Comparison of ENCODE assay signal across 8 cellular contexts in genomic region chr1:11979818-11980675, GRCh38. TPM values are rescaled to one million over a fixed set of nuclear protein-coding genes. Genes with fewer than 3 reads are reported as not detected.
A peak's percentile ranks its signal among the peaks of the same experiment; 100 is the strongest.
DNase-seq lines count a peak whose midpoint lies in the region; ATAC-seq, FAIRE-seq and TF ChIP-seq lines count a peak whose summit lies in the region.

TSS of gene MFN2 (plus strand) at chr1:11980444. CDS start at chr1:11989169, 8,725 bp downstream.

- peaks cover 0 to 24% of the 10 kb centered on the region in 2 donors for H3K36me3 ChIP-seq in adrenal gland (replicated peaks in 1 of 2)
- H3K36me3 ChIP-seq in heart left ventricle: peaks cover 0 to 45% (median 38%) of the 10 kb centered on the region in 9 donors
- peaks cover 0 to 39% (median 23%) of the 10 kb centered on the region in 4 donors for H3K36me3 ChIP-seq in upper lobe of left lung

- peak in 1 of 4 donors; percentile 7 for TF ChIP-seq EP300 in upper lobe of left lung (IDR thresholded peaks at IDR 0.05)

- intact Hi-C loops in adrenal gland (cut with DNase I) (loop anchor here in 1 of 2 donors (5.0 kb wide), 1 partner anchor 63 kb away; no protein-coding TSS in a partner anchor), heart left ventricle (cut with DNase I) (loop anchor here in 8 of 10 donors (1.0 to 10.0 kb wide), 9 partner anchors 37 to 73 kb away; partner anchors contain the start of genes KIAA2013 (in 2 of the 8), PLOD1 (in 2 of the 8) and MIIP (in 1 of the 8)), posterior cingulate gyrus (cut with DNase I) (loop anchor here (5.0 kb wide), 3 partner anchors 38 to 73 kb away; partner anchors contain the start of gene KIAA2013)

- peak within 1 kb of the TSS; percentile 20 to 80 (median 62) for H3K4me3 ChIP-seq in adrenal gland
- peak within 1 kb of the TSS; percentile 76 to 97 (median 88) for H3K4me3 ChIP-seq in heart left ventricle
- peak within 1 kb of the TSS; percentile 48 to 96 (median 88) for H3K4me3 ChIP-seq in upper lobe of left lung

- H3K9me3 ChIP-seq in adrenal gland (replicated peaks in 1 of 3) (no peaks in the 10 kb centered on the region), heart left ventricle (no peaks in the 10 kb centered on the region), upper lobe of left lung (no peaks in the 10 kb centered on the region)

- DNase-seq in GM12892 (ENCODE audit: insufficient read length) (peak; percentile 97), NCI-H146 (lab: John Stamatoyannopoulos, UW) (peak; percentile 95), T-helper 1 cell (peak; percentile 82 to 97 (median 87)), adrenal gland (peak; percentile 97 to 99 (median 99)), heart left ventricle (peak; percentile 96 to 99 (median 97)), posterior cingulate gyrus (peak; percentile 89 to 99 (median 93)), upper lobe of left lung (peak; percentile 96 to 99)

- FAIRE-seq in GM12892 (lab: Jason Lieb, UNC): peak; percentile 99

- H3K4me1 ChIP-seq in adrenal gland (replicated peaks in 1 of 2) (peaks cover 17 to 23% of the 10 kb centered on the region in 2 donors), heart left ventricle (peaks cover 0 to 67% (median 51%) of the 10 kb centered on the region in 12 donors), upper lobe of left lung (peaks cover 20 to 48% (median 32%) of the 10 kb centered on the region in 4 donors)

- 0 to 1% (median 1%) methylated on average over 6 to 76 of the region's 76 CpGs for WGBS in adrenal gland, 4 donors
- WGBS in heart left ventricle, 4 donors: 0 to 1% (median 1%) methylated on average over 30 to 76 of the region's 76 CpGs
- 1 to 8% methylated on average over 5 to 44 of the region's 76 CpGs for WGBS in upper lobe of left lung, 2 donors

- ATAC-seq in HG02852 (IDR thresholded peaks at IDR 0.05; ENCODE audit: unreplicated experiment) (peak; percentile 93), heart left ventricle (peak; percentile 88 to 94 (median 90)), upper lobe of left lung (ENCODE audit: low FRiP score in 2 of 2) (peak; percentile 98)

- TF ChIP-seq CTCF in adrenal gland (IDR thresholded peaks at IDR 0.05) (no peak), heart left ventricle (IDR thresholded peaks at IDR 0.05) (peak in 1 of 12 donors; percentile 12), upper lobe of left lung (IDR thresholded peaks at IDR 0.05) (peak in 2 of 6 experiments; percentile 13 to 28)

- H3K27me3 ChIP-seq in adrenal gland (no peaks in the 10 kb centered on the region), heart left ventricle (no peaks in the 10 kb centered on the region), upper lobe of left lung (no peaks in the 10 kb centered on the region)

- peak within 1 kb of the TSS; percentile 65 to 94 (median 91) for H3K27ac ChIP-seq in adrenal gland
- peak within 1 kb of the TSS; percentile 91 to 99 (median 98) for H3K27ac ChIP-seq in heart left ventricle
- H3K27ac ChIP-seq in upper lobe of left lung: peak within 1 kb of the TSS; percentile 94 to 98 (median 97)

- TF ChIP-seq POLR2A in GM12892 (IDR thresholded peaks at IDR 0.05; ENCODE audit: low read depth, low read length) (peak; percentile 73; the same call in 1 of the 2 replicates), adrenal gland (IDR thresholded peaks at IDR 0.05) (peak; percentile 45 to 85), heart left ventricle (IDR thresholded peaks at IDR 0.05) (peak in 1 of 2 donors; percentile 71), upper lobe of left lung (IDR thresholded peaks at IDR 0.05) (peak in 2 of 4 donors; percentile 45 to 64)

RNA-seq across cellular contexts. Expression of gene MFN2, which starts in this region (rescaled TPM):
- polyA plus RNA-seq in GM12892 (2012; ENCODE audit: missing spikeins): 23.2 TPM
- total RNA-seq in adrenal gland (100 to 1,000 TPM in 1 of 8 donors, 10 to 100 TPM in 7; 43.7 to 103 (median 63.8) TPM), heart left ventricle (100 to 1,000 TPM; 398 to 900 (median 632) TPM), upper lobe of left lung (10 to 100 TPM; 40.9 to 80.6 (median 71.0) TPM)
- polyA plus RNA-seq in adrenal gland (10 to 100 TPM; 26.6 to 70.5 (median 27.0) TPM), heart left ventricle (100 to 1,000 TPM; 263 to 374 TPM)

Comparison
In these comparisons a context has a peak if more than half of its experiments do, and no peak if none do; other contexts are left out.
1. Peak in every context shown above with its lines: DNase-seq, ATAC-seq, H3K4me3 ChIP-seq and H3K27ac ChIP-seq.